ENCODE assay signal across 3 cellular contexts in genomic region chr20:37681384-37681977, GRCh38.
TF ChIP-seq lines count a peak whose summit lies in the region.

No MANE protein-coding gene starts in this region.

TF ChIP-seq in HCT116, 20 proteins besides CTCF, POLR2A, EP300 and RAD21:
- TF ChIP-seq EZH2 (IDR thresholded peaks at IDR 0.05) (no peak), REST (IDR thresholded peaks at IDR 0.05; ENCODE audit: low read depth) (peak; percentile 3; the same call in 1 of the 2 replicates)
TF ChIP-seq in HCT116: peak in this region for 1.

TF ChIP-seq in PFSK-1, 5 proteins besides CTCF, POLR2A, EP300 and RAD21:
- no peak for TF ChIP-seq TAF1 (IDR thresholded peaks at IDR 0.05; ENCODE audit: borderline replicate concordance, insufficient read depth, low read length)
- no peak for TF ChIP-seq POLR2AphosphoS5 (IDR thresholded peaks at IDR 0.05; ENCODE audit: low read depth, low read length)
- peak; percentile 81 to 93 for TF ChIP-seq REST (IDR thresholded peaks at IDR 0.05; ENCODE audit: insufficient read depth in 1 of 2, low read depth in 2 of 2, low read length in 2 of 2)
- no peak for TF ChIP-seq FOXP2 (optimal IDR thresholded peaks at IDR 0.05; ENCODE audit: borderline replicate concordance, extremely low read depth, extremely low read length, insufficient read depth)
- TF ChIP-seq SIN3A (IDR thresholded peaks at IDR 0.05; ENCODE audit: borderline replicate concordance, insufficient read depth, low read length): no peak

TF ChIP-seq in neural cell, 6 proteins besides CTCF, POLR2A, EP300 and RAD21:
- TF ChIP-seq MXI1 (conservative IDR thresholded peaks at IDR 0.05; ENCODE audit: poor library complexity, severe bottlenecking) (no peak), EZH2 (IDR thresholded peaks at IDR 0.05; ENCODE audit: borderline replicate concordance, insufficient read depth, low read length, poor library complexity, severe bottlenecking) (no peak), REST (IDR thresholded peaks at IDR 0.05; ENCODE audit: borderline replicate concordance) (no peak), TAF1 (IDR thresholded peaks at IDR 0.05; ENCODE audit: low read depth) (no peak), SMC3 (conservative IDR thresholded peaks at IDR 0.05; ENCODE audit: poor library complexity) (no peak), POLR2AphosphoS5 (IDR thresholded peaks at IDR 0.05) (no peak)
